Comparison of ENCODE assay signal across 8 cellular contexts in the genomic region with DNA sequence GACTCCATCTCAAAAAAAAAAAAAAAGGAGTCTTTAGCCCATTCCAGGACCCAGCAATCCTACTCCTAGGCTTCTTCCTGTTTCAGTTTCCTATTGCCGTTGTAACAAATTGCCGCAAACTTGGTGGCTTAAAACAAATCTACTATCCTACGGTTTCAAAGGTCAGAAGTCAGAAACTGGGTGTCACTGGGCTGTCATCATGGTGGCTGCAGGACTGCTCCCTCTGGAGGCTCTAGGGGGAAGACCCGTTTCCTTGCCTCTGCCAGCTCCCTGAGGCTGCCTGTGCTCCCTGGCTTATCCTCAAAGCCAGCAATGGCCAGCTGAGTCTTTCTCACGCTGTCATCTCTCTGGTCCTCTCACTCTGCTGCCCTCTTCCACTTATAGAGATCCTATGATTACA. TPM values are rescaled to one million over a fixed set of nuclear protein-coding genes. Genes with fewer than 3 reads are reported as not detected.
DNase-seq lines count a peak whose midpoint lies in the region; ATAC-seq and TF ChIP-seq lines count a peak whose summit lies in the region.

No MANE protein-coding gene starts in this region.

- intact Hi-C loops in Calu3 (cut with micrococcal nuclease; ENCODE audit: unreplicated experiment), result no loop called here

- H3K4me1 Mint-ChIP-seq in Calu3 (ENCODE audit: low read depth, unreplicated experiment), result peaks cover 7% of the 10 kb centered on the region
- H3K4me1 Mint-ChIP-seq in activated T-cell treated with anti-CD3 and anti-CD28 coated beads, Interleukin-2, amount 50 U/mL, for 72 hours (ENCODE audit: low read depth), result no peaks in the 10 kb centered on the region

- no peaks in the 10 kb centered on the region for H3K36me3 Mint-ChIP-seq in Calu3 (ENCODE audit: insufficient read depth, unreplicated experiment)
- no peaks in the 10 kb centered on the region for H3K36me3 Mint-ChIP-seq in activated T-cell treated with anti-CD3 and anti-CD28 coated beads, Interleukin-2, amount 50 U/mL, for 72 hours (ENCODE audit: insufficient read depth in 2 of 2)

- H3K27ac Mint-ChIP-seq in Calu3 (ENCODE audit: unreplicated experiment), result no peak overlapping the region
- no peak overlapping the region for H3K27ac Mint-ChIP-seq in activated T-cell treated with anti-CD3 and anti-CD28 coated beads, Interleukin-2, amount 50 U/mL, for 72 hours

- in situ Hi-C loops in KBM-7 (cut with MboI; ENCODE audit: low pct_unique_long_range_greater_than_20kb, low sequenced_read_pairs), result no loop called here

- DNase-seq in Calu3 (no peak), KBM-7 (peak; percentile 48), UCSD-AML1 (lab: John Stamatoyannopoulos, UW; ENCODE audit: unreplicated experiment) (peak; percentile 28), kidney tubule cell (ENCODE audit: low spot score) (peak; percentile 14)
- DNase-seq in central memory CD4-positive, alpha-beta T cell, result no peak
- DNase-seq in activated T-cell treated with anti-CD3 and anti-CD28 coated beads, Interleukin-2, amount 50 U/mL, for 72 hours, result no peak
- no peak for DNase-seq in activated CD4-positive, alpha-beta T cell treated with anti-CD3 and anti-CD28 coated beads, Interleukin-2, amount 50 U/mL, for 4 hours

- CTCF ChIA-PET in Calu3 (lab: Charles Lee), result interaction anchor here (0.8 kb wide), 1 partner anchor 110 kb away, joined by 4 read pairs; no protein-coding TSS in a partner anchor

- H3K27me3 Mint-ChIP-seq in Calu3 (ENCODE audit: unreplicated experiment), result peaks cover 36% of the 10 kb centered on the region
- H3K27me3 Mint-ChIP-seq in activated T-cell treated with anti-CD3 and anti-CD28 coated beads, Interleukin-2, amount 50 U/mL, for 72 hours (ENCODE audit: low read depth), result peaks cover 37% of the 10 kb centered on the region

- BruUV-seq in Calu3 (replicated peaks; lab: Mats Ljungman, UMichigan), result no TSS peak

- no peak overlapping the region for H3K4me3 Mint-ChIP-seq in Calu3 (ENCODE audit: low read depth, unreplicated experiment)
- no peak overlapping the region for H3K4me3 Mint-ChIP-seq in activated T-cell treated with anti-CD3 and anti-CD28 coated beads, Interleukin-2, amount 50 U/mL, for 72 hours

- peak; percentile 32 for TF ChIP-seq CTCF in Calu3 (IDR thresholded peaks at IDR 0.05; ENCODE audit: unreplicated experiment)

- H3K9me3 Mint-ChIP-seq in Calu3 (ENCODE audit: low read depth, unreplicated experiment), result no peaks in the 10 kb centered on the region
- H3K9me3 Mint-ChIP-seq in activated T-cell treated with anti-CD3 and anti-CD28 coated beads, Interleukin-2, amount 50 U/mL, for 72 hours, result no peaks in the 10 kb centered on the region

- no peak for ATAC-seq in HG03460 (IDR thresholded peaks at IDR 0.05; ENCODE audit: unreplicated experiment)
- no peak for ATAC-seq in activated T-cell treated with anti-CD3 and anti-CD28 coated beads, Interleukin-2, amount 50 U/mL, for 72 hours (replicated peaks in 1 of 2)

RNA-seq across cellular contexts. Expression of gene DAGLA, which starts 8.7 kb away (rescaled TPM):
- total RNA-seq in Calu3 (2022), result 7.5 and 9.0 TPM in 2 replicates
- under 1 TPM; 0.05 to 0.09 TPM for total RNA-seq in activated T-cell treated with anti-CD3 and anti-CD28 coated beads, Interleukin-2, amount 50 U/mL, for 72 hours

Comparison
In these comparisons a context has a peak if more than half of its experiments do, and no peak if none do; other contexts are left out.
1. DNase-seq: peak in KBM-7 (single experiment), UCSD-AML1 (single experiment) and kidney tubule cell (single experiment); none in Calu3 (single experiment), central memory CD4-positive, alpha-beta T cell (single experiment), activated T-cell treated with anti-CD3 and anti-CD28 coated beads, Interleukin-2, amount 50 U/mL, for 72 hours (0 of 2) and activated CD4-positive, alpha-beta T cell treated with anti-CD3 and anti-CD28 coated beads, Interleukin-2, amount 50 U/mL, for 4 hours (0 of 2).